In genomic region chr7:157444843-157445135, GRCh38 we compare ENCODE assay signal across 22 cellular contexts.
"Had no signal": no experiment of that assay in that cellular context is flagged by ENCODE, and none has a peak within 500 bp of the region (broad histone marks: within the 10 kb centered on the region; RNA-seq: fewer than 3 reads in every experiment).

No MANE protein-coding gene starts in this region.

- DNase-seq: activated CD4-positive, alpha-beta T cell treated with anti-CD3 and anti-CD28 coated beads for 48 hours; activated CD4-positive, alpha-beta T cell treated with anti-CD3 and anti-CD28 coated beads, Interleukin-2, amount 50 U/mL, for 4 hours; activated CD4-positive, CD25-positive, alpha-beta regulatory T cell treated with anti-CD3 and anti-CD28 coated beads, Interleukin-2, amount 50 U/mL, for 72 hours; activated gamma-delta T cell; activated naive CD4-positive, alpha-beta T cell treated with anti-CD3 and anti-CD28 coated beads for 36 hours; activated T-cell treated with anti-CD3 and anti-CD28 coated beads, Interleukin-2, amount 50 U/mL, for 72 hours; amygdala; brain microvascular endothelial cell; cerebellar nuclear complex; Karpas-422; NCI-H1048; NCI-H146; NCI-H187 treated with DMSO at 0.1 percent for 48 hours; NCI-H2081 treated with DMSO at 0.1 percent for 48 hours; NCI-H446; NCI-H524; SHP77; SW 1271 had no signal

- H3K9me3 ChIP-seq: Peyer's patch, SJSA1 had no signal

- H3K36me3 ChIP-seq: brain microvascular endothelial cell, Peyer's patch, SJSA1 had no signal

- H3K27ac ChIP-seq: brain microvascular endothelial cell, Peyer's patch, RWPE1, SJSA1 had no signal

- H3K4me3 ChIP-seq: Peyer's patch, SJSA1 had no signal

- H3K27me3 ChIP-seq: brain microvascular endothelial cell, Peyer's patch, SJSA1 had no signal

- H3K4me1 ChIP-seq: Peyer's patch, SJSA1 had no signal

- ATAC-seq: activated T-cell treated with anti-CD3 and anti-CD28 coated beads, Interleukin-2, amount 50 U/mL, for 72 hours; SK-N-SH treated with all-trans-retinoic acid at 6 μM for 48 hours had no signal
